Comparison of ENCODE assay signal across 14 cellular contexts in the genomic region with DNA sequence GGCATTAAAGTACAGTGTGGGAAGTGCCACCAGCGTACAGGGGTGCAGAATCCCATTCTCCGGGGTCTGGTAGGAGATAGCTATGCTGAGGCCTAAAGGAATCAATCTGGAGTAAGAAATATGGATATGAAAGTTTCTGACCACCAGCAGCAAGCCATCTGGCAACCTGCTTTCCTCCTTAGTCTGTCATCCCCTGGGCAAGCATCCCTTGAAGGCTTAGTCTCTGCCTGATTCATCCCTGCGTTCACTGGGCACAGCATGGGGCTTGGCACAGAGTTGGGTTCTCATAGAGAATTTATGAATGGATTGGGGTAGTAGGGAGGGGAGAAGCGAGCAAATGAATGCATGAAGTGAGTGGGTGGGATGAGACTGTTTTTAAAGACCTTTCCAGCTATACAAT.
DNase-seq lines count a peak whose midpoint lies in the region; ATAC-seq and TF ChIP-seq lines count a peak whose summit lies in the region.
"Had no signal": no experiment of that assay in that cellular context is flagged by ENCODE, and none has a peak within 500 bp of the region (broad histone marks: within the 10 kb centered on the region; RNA-seq: fewer than 3 reads in every experiment).

No MANE protein-coding gene starts in this region.

- ATAC-seq in activated CD8-positive, alpha-beta T cell treated with anti-CD3 and anti-CD28 coated beads, Interleukin-2, amount 10 ng/mL, durations not matched to agents 7 days and 5 days = no peak
- no peak for ATAC-seq in GM19463 (IDR thresholded peaks at IDR 0.05; ENCODE audit: unreplicated experiment)

- H3K4me1 Mint-ChIP-seq in MCF 10A (ENCODE audit: insufficient read depth, unreplicated experiment) = peaks cover 26% of the 10 kb centered on the region
- H3K4me1 Mint-ChIP-seq in activated CD8-positive, alpha-beta T cell treated with anti-CD3 and anti-CD28 coated beads, Interleukin-2, amount 10 ng/mL, durations not matched to agents 7 days and 5 days (ENCODE audit: low read depth) = no peaks in the 10 kb centered on the region
- no peaks in the 10 kb centered on the region for H3K4me1 Mint-ChIP-seq in CD8-positive, alpha-beta memory T cell

- no peaks in the 10 kb centered on the region for H4K20me1 ChIP-seq in mammary epithelial cell (ENCODE audit: insufficient read depth, low read length)

- POLR2A ChIA-PET in MCF 10A (lab: Yijun Ruan, JAX) = no interaction called here
- POLR2A ChIA-PET in activated CD8-positive, alpha-beta T cell treated with anti-CD3 and anti-CD28 coated beads, Interleukin-2, amount 10 ng/mL, durations not matched to agents 7 days and 5 days (lab: Charles Lee) = no interaction called here
- POLR2A ChIA-PET in CD8-positive, alpha-beta memory T cell (lab: Charles Lee) = no interaction called here

- BruUV-seq in MCF 10A (replicated peaks; lab: Mats Ljungman, UMichigan) (no TSS peak), mammary epithelial cell (replicated peaks; lab: Mats Ljungman, UMichigan) (no TSS peak)

- no peak overlapping the region for H3K4me2 ChIP-seq in mammary epithelial cell (ENCODE audit: insufficient read depth, low read depth, low read length)

- H3K4me3 ChIP-seq in mammary epithelial cell (replicated peaks in 1 of 3; ENCODE audit: insufficient read depth in 1 of 3, low read depth in 2 of 3, low read length in 3 of 3) (no peak overlapping the region), astrocyte of the spinal cord (ENCODE audit: low read depth, low read length) (no peak overlapping the region)
- no peak overlapping the region for H3K4me3 ChIP-seq in CD8-positive, alpha-beta memory T cell (ENCODE audit: low read length)
- H3K4me3 ChIP-seq: SJCRH30 had no signal

- no peak overlapping the region for H3K27ac ChIP-seq in mammary epithelial cell (ENCODE audit: insufficient read depth, low read depth, low read length)
- H3K27ac ChIP-seq in CD8-positive, alpha-beta memory T cell (ENCODE audit: low read depth, low read length) = no peak overlapping the region
- H3K27ac ChIP-seq: SJCRH30 had no signal

- CTCF ChIA-PET in MCF 10A (lab: Yijun Ruan, JAX) (interaction anchor here (0.6 to 5.2 kb wide), 4 partner anchors 14 to 1062 kb away, joined by 3 to 47 read pairs (median 4); no protein-coding TSS in a partner anchor), mammary epithelial cell (lab: Charles Lee; ENCODE audit: low non-redundant PET) (interaction anchor here (1.6 kb wide), 1 partner anchor 15 kb away, joined by 10 read pairs; no protein-coding TSS in a partner anchor)
- CTCF ChIA-PET in activated CD8-positive, alpha-beta T cell treated with anti-CD3 and anti-CD28 coated beads, Interleukin-2, amount 10 ng/mL, durations not matched to agents 7 days and 5 days (lab: Charles Lee) = interaction anchor here (1.8 kb wide), 1 partner anchor 15 kb away, joined by 6 read pairs; no protein-coding TSS in a partner anchor
- CTCF ChIA-PET in CD8-positive, alpha-beta memory T cell (lab: Charles Lee) = no interaction called here

- H3K27ac Mint-ChIP-seq in MCF 10A (ENCODE audit: low read depth, unreplicated experiment) = no peak overlapping the region
- H3K27ac Mint-ChIP-seq in activated CD8-positive, alpha-beta T cell treated with anti-CD3 and anti-CD28 coated beads, Interleukin-2, amount 10 ng/mL, durations not matched to agents 7 days and 5 days = no peak overlapping the region
- no peak overlapping the region for H3K27ac Mint-ChIP-seq in CD8-positive, alpha-beta memory T cell

- TF ChIP-seq CTCF in MCF 10A (IDR thresholded peaks at IDR 0.05; ENCODE audit: unreplicated experiment) (no peak), mammary epithelial cell (conservative IDR thresholded peaks at IDR 0.05 in 1 of 2, IDR thresholded peaks at IDR 0.05 in 1 of 2; ENCODE audit: extremely low read depth in 1 of 2, insufficient read depth in 1 of 2, low read depth in 1 of 2, low read length in 2 of 2) (no peak), astrocyte of the spinal cord (IDR thresholded peaks at IDR 0.05; ENCODE audit: low read depth, low read length) (no peak)

- H3K4me3 Mint-ChIP-seq in MCF 10A (ENCODE audit: unreplicated experiment) = no peak overlapping the region
- no peak overlapping the region for H3K4me3 Mint-ChIP-seq in activated CD8-positive, alpha-beta T cell treated with anti-CD3 and anti-CD28 coated beads, Interleukin-2, amount 10 ng/mL, durations not matched to agents 7 days and 5 days
- no peak overlapping the region for H3K4me3 Mint-ChIP-seq in CD8-positive, alpha-beta memory T cell

- H3K36me3 Mint-ChIP-seq in MCF 10A (ENCODE audit: insufficient read depth, unreplicated experiment) = no peaks in the 10 kb centered on the region
- H3K36me3 Mint-ChIP-seq in activated CD8-positive, alpha-beta T cell treated with anti-CD3 and anti-CD28 coated beads, Interleukin-2, amount 10 ng/mL, durations not matched to agents 7 days and 5 days (ENCODE audit: low read depth) = no peaks in the 10 kb centered on the region
- H3K36me3 Mint-ChIP-seq in CD8-positive, alpha-beta memory T cell = no peaks in the 10 kb centered on the region

- no peaks in the 10 kb centered on the region for H3K9me3 Mint-ChIP-seq in MCF 10A (ENCODE audit: unreplicated experiment)
- H3K9me3 Mint-ChIP-seq in activated CD8-positive, alpha-beta T cell treated with anti-CD3 and anti-CD28 coated beads, Interleukin-2, amount 10 ng/mL, durations not matched to agents 7 days and 5 days (ENCODE audit: insufficient read depth) = no peaks in the 10 kb centered on the region
- no peaks in the 10 kb centered on the region for H3K9me3 Mint-ChIP-seq in CD8-positive, alpha-beta memory T cell

- no peaks in the 10 kb centered on the region for H3K79me2 ChIP-seq in mammary epithelial cell (ENCODE audit: insufficient read depth, low read length)

- dilution Hi-C loops in mammary epithelial cell (cut with HindIII; ENCODE audit: low sequenced_read_pairs) = no loop called here

- WGBS in mammary epithelial cell (ENCODE audit: low coverage, missing lambda C conversion rate) = 100% methylated on average over 4 of the region's 4 CpGs

- in situ Hi-C loops in mammary epithelial cell (cut with MboI; ENCODE audit: low sequenced_read_pairs in 2 of 2) = no loop called here
- in situ Hi-C loops in astrocyte of the spinal cord (cut with HindIII; ENCODE audit: low sequenced_read_pairs) = no loop called here

- H3K36me3 ChIP-seq in mammary epithelial cell (ENCODE audit: insufficient read depth, low read length) = no peaks in the 10 kb centered on the region
- H3K36me3 ChIP-seq in CD8-positive, alpha-beta memory T cell (ENCODE audit: insufficient read depth, low read length) = no peaks in the 10 kb centered on the region
- H3K36me3 ChIP-seq: SJCRH30 had no signal

- no peak overlapping the region for H3K9ac ChIP-seq in mammary epithelial cell (ENCODE audit: insufficient read depth, low read length)

- H3K27me3 Mint-ChIP-seq in MCF 10A (ENCODE audit: insufficient read depth, unreplicated experiment) = no peaks in the 10 kb centered on the region
- no peaks in the 10 kb centered on the region for H3K27me3 Mint-ChIP-seq in activated CD8-positive, alpha-beta T cell treated with anti-CD3 and anti-CD28 coated beads, Interleukin-2, amount 10 ng/mL, durations not matched to agents 7 days and 5 days (ENCODE audit: low read depth)
- peaks cover 4 to 5% of the 10 kb centered on the region in 2 donors for H3K27me3 Mint-ChIP-seq in CD8-positive, alpha-beta memory T cell

- no peaks in the 10 kb centered on the region for H3K27me3 ChIP-seq in mammary epithelial cell (ENCODE audit: insufficient read depth, low read length)
- H3K27me3 ChIP-seq in CD8-positive, alpha-beta memory T cell (ENCODE audit: insufficient read depth, low read length, poor library complexity, severe bottlenecking) = no peaks in the 10 kb centered on the region
- H3K27me3 ChIP-seq: SJCRH30 had no signal

- H3K4me1 ChIP-seq in mammary epithelial cell (ENCODE audit: insufficient read depth, low read length) = peaks cover 7% of the 10 kb centered on the region
- no peaks in the 10 kb centered on the region for H3K4me1 ChIP-seq in CD8-positive, alpha-beta memory T cell (ENCODE audit: insufficient read depth, low read length)
- H3K4me1 ChIP-seq: SJCRH30 had no signal

- intact Hi-C loops in MCF 10A (cut with micrococcal nuclease) (loop anchor here (5.0 kb wide), 1 partner anchor 57 kb away; no protein-coding TSS in a partner anchor), mammary epithelial cell (cut with micrococcal nuclease) (no loop called here)

- no peaks in the 10 kb centered on the region for H3K9me3 ChIP-seq in mammary epithelial cell (replicated peaks; ENCODE audit: insufficient read depth, low read length)
- no peaks in the 10 kb centered on the region for H3K9me3 ChIP-seq in CD8-positive, alpha-beta memory T cell (ENCODE audit: low read length)
- H3K9me3 ChIP-seq: SJCRH30 had no signal

- no peak overlapping the region for H2AFZ ChIP-seq in mammary epithelial cell (ENCODE audit: low read depth, low read length)

- DNase-seq in MCF 10A (ENCODE audit: unreplicated experiment) (peak; percentile 38), mammary epithelial cell (no peak), astrocyte of the spinal cord (ENCODE audit: low read depth, low spot score) (peak; percentile 72), islet precursor cell (peak; percentile 30), SIG-M5 treated with dmso at 0.1 percent for 504 hours (lab: John Stamatoyannopoulos, UW; ENCODE audit: unreplicated experiment) (no peak)
- no peak for DNase-seq in activated CD8-positive, alpha-beta T cell treated with anti-CD3 and anti-CD28 coated beads, Interleukin-2, amount 10 ng/mL, durations not matched to agents 7 days and 5 days
- DNase-seq in CD8-positive, alpha-beta memory T cell = no peak
- DNase-seq: DND-41, GF-D8, NCI-H1930, NCI-H2171 treated with DMSO at 0.1 percent for 48 hours, RPMI8226, SJCRH30 had no signal

Comparison
In these comparisons a context has a peak if more than half of its experiments do, and no peak if none do; other contexts are left out.
1. DNase-seq: peak in MCF 10A (single experiment), astrocyte of the spinal cord (single experiment) and islet precursor cell (single experiment); none in mammary epithelial cell (single experiment), activated CD8-positive, alpha-beta T cell treated with anti-CD3 and anti-CD28 coated beads, Interleukin-2, amount 10 ng/mL, durations not matched to agents 7 days and 5 days (single experiment), SIG-M5 treated with dmso at 0.1 percent for 504 hours (single experiment) and CD8-positive, alpha-beta memory T cell (0 of 5).